ENCODE assay signal across 1 cellular context in the genomic region with DNA sequence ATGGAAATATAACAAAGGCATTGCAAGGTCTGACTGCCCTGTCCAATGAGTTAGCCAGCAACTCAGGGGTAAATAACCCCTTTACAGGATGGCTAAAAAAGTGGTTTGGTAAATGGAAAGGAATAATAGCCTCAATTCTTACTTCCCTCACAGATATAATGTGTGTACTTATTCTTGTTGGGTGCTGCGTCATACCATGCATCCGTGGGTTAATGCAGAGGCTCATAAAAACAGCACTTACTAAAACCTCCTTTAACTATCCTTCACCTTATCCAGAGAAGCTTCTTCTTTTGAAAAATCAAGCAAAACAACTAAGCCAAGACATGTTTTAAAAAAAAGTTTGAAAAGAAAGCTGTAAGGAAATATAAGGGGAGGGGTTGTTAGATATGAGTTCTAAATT.
TF ChIP-seq lines count a peak whose summit lies in the region.

No MANE protein-coding gene starts in this region.

TF ChIP-seq in HCT116, 20 proteins besides CTCF, POLR2A, EP300 and RAD21 (continued from another document):
- TF ChIP-seq, protein P1, sequence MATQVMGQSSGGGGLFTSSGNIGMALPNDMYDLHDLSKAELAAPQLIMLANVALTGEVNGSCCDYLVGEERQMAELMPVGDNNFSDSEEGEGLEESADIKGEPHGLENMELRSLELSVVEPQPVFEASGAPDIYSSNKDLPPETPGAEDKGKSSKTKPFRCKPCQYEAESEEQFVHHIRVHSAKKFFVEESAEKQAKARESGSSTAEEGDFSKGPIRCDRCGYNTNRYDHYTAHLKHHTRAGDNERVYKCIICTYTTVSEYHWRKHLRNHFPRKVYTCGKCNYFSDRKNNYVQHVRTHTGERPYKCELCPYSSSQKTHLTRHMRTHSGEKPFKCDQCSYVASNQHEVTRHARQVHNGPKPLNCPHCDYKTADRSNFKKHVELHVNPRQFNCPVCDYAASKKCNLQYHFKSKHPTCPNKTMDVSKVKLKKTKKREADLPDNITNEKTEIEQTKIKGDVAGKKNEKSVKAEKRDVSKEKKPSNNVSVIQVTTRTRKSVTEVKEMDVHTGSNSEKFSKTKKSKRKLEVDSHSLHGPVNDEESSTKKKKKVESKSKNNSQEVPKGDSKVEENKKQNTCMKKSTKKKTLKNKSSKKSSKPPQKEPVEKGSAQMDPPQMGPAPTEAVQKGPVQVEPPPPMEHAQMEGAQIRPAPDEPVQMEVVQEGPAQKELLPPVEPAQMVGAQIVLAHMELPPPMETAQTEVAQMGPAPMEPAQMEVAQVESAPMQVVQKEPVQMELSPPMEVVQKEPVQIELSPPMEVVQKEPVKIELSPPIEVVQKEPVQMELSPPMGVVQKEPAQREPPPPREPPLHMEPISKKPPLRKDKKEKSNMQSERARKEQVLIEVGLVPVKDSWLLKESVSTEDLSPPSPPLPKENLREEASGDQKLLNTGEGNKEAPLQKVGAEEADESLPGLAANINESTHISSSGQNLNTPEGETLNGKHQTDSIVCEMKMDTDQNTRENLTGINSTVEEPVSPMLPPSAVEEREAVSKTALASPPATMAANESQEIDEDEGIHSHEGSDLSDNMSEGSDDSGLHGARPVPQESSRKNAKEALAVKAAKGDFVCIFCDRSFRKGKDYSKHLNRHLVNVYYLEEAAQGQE (IDR thresholded peaks at IDR 0.05; ENCODE audit: low read depth): no peak
- TF ChIP-seq SRF (IDR thresholded peaks at IDR 0.05; ENCODE audit: low read depth): no peak
- TF ChIP-seq TCF7L2 (IDR thresholded peaks at IDR 0.05; ENCODE audit: borderline replicate concordance, extremely low read depth, insufficient read depth, insufficient read length): no peak
- no peak for TF ChIP-seq CEBPB (IDR thresholded peaks at IDR 0.05; ENCODE audit: low read depth)
- no peak for TF ChIP-seq ZNF274 (IDR thresholded peaks at IDR 0.05; ENCODE audit: low read depth, low read length)
